Comparison of ENCODE assay signal across 1 cellular context in the genomic region with DNA sequence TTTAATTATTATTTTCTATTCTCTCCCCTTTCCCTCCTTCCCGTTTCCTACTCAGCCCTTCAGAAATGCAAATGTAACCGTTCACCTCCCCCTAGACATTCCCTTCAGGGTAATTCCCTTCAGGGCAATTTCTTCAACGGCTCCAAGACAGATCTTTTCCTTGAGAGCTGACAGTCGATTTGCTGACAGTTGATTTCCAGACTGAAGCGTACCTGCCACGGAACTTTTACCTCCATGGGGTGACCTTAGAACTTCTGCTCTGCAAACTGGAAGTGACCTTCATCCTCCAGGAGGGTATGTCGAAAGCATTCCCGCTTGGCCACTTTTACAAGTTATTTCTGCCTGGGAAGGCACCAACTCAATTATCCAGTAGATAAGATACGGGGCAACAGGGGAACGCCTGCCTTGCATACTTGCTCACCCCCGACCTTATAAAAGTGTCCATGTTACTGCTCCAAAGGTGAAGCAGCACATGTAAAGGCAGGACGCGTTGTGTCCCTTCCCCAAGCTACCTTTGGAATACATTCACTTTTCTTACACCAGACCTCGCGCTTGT.
A peak's percentile ranks its signal among the peaks of the same experiment; 100 is the strongest.
TF ChIP-seq lines count a peak whose summit lies in the region.

No MANE protein-coding gene starts in this region.

TF ChIP-seq in HepG2, 621 proteins besides CTCF, POLR2A, EP300 and RAD21 (continued from another document and continues in another):
- TF ChIP-seq POLR2AphosphoS2 (IDR thresholded peaks at IDR 0.05; ENCODE audit: low read depth, low read length) (no peak), GPN1 (CRISPR knock-in tag; IDR thresholded peaks at IDR 0.05; ENCODE audit: borderline replicate concordance) (no peak), MEIS2 (CRISPR knock-in tag; IDR thresholded peaks at IDR 0.05) (peak; percentile 18; the same call in 1 of the 2 replicates), SIX1 (CRISPR knock-in tag; IDR thresholded peaks at IDR 0.05; ENCODE audit: borderline replicate concordance) (peak; percentile 30; the same call in 1 of the 2 replicates), FOXA1 (IDR thresholded peaks at IDR 0.05) (no peak), FOXA1 (CRISPR knock-in tag; IDR thresholded peaks at IDR 0.05) (0 out of 2 replicates have a peak, but pooled peaks have one; percentile 19), ZNF510 (CRISPR knock-in tag; IDR thresholded peaks at IDR 0.05; ENCODE audit: low read depth) (no peak), HNF4A (CRISPR knock-in tag; IDR thresholded peaks at IDR 0.05) (peak; percentile 95), SNAPC2 (CRISPR knock-in tag; IDR thresholded peaks at IDR 0.05) (no peak), ZNF205 (CRISPR knock-in tag; IDR thresholded peaks at IDR 0.05) (0 out of 2 replicates have a peak, but pooled peaks have one; percentile 32), ZNF780A (CRISPR knock-in tag; IDR thresholded peaks at IDR 0.05) (no peak), DMAP1 (CRISPR knock-in tag; IDR thresholded peaks at IDR 0.05) (peak; percentile 66), ZNF782 (CRISPR knock-in tag; IDR thresholded peaks at IDR 0.05; ENCODE audit: borderline replicate concordance) (no peak), ZNF124 (CRISPR knock-in tag; IDR thresholded peaks at IDR 0.05) (peak; percentile 48; the same call in 1 of the 2 replicates), ZNF431 (CRISPR knock-in tag; IDR thresholded peaks at IDR 0.05; ENCODE audit: borderline replicate concordance, low read depth) (no peak), GABPB1 (CRISPR knock-in tag; IDR thresholded peaks at IDR 0.05) (no peak), KDM4B (CRISPR knock-in tag; IDR thresholded peaks at IDR 0.05) (peak; percentile 20; the same call in 1 of the 2 replicates), ZNF672 (CRISPR knock-in tag; IDR thresholded peaks at IDR 0.05) (no peak), FOXP1 (IDR thresholded peaks at IDR 0.05) (no peak), FOXP1 (CRISPR knock-in tag; IDR thresholded peaks at IDR 0.05) (peak; percentile 10; the same call in 1 of the 2 replicates), RBFOX2 (IDR thresholded peaks at IDR 0.05; ENCODE audit: low read depth, low read length) (no peak), BRCA1 (CRISPR knock-in tag; IDR thresholded peaks at IDR 0.05) (no peak), NR2F6 (IDR thresholded peaks at IDR 0.05) (peak; percentile 64), NR2F6 (CRISPR knock-in tag; IDR thresholded peaks at IDR 0.05) (peak; percentile 84), ZNF383 (CRISPR knock-in tag; IDR thresholded peaks at IDR 0.05; ENCODE audit: borderline replicate concordance) (no peak), SOX13 (IDR thresholded peaks at IDR 0.05) (no peak), SOX13 (CRISPR knock-in tag; conservative IDR thresholded peaks at IDR 0.05 in 1 of 2, IDR thresholded peaks at IDR 0.05 in 1 of 2) (peak in 1 of 2 experiments; percentile 52; a peak in 1 of 4 replicates), SPEN (CRISPR knock-in tag; IDR thresholded peaks at IDR 0.05; ENCODE audit: low read depth) (no peak), SP2 (CRISPR knock-in tag; IDR thresholded peaks at IDR 0.05) (no peak), NCOR1 (IDR thresholded peaks at IDR 0.05; ENCODE audit: borderline replicate concordance, low read length) (peak; percentile 73; the same call in 1 of the 2 replicates), PHF8 (CRISPR knock-in tag; IDR thresholded peaks at IDR 0.05) (no peak), NR2F2 (IDR thresholded peaks at IDR 0.05; ENCODE audit: borderline replicate concordance, low read depth) (peak; percentile 65; the same call in 1 of the 2 replicates)
- TF ChIP-seq, protein P1, sequence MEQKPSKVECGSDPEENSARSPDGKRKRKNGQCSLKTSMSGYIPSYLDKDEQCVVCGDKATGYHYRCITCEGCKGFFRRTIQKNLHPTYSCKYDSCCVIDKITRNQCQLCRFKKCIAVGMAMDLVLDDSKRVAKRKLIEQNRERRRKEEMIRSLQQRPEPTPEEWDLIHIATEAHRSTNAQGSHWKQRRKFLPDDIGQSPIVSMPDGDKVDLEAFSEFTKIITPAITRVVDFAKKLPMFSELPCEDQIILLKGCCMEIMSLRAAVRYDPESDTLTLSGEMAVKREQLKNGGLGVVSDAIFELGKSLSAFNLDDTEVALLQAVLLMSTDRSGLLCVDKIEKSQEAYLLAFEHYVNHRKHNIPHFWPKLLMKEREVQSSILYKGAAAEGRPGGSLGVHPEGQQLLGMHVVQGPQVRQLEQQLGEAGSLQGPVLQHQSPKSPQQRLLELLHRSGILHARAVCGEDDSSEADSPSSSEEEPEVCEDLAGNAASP (CRISPR knock-in tag; IDR thresholded peaks at IDR 0.05; ENCODE audit: borderline replicate concordance), result peak; percentile 66
- TF ChIP-seq, protein P2, sequence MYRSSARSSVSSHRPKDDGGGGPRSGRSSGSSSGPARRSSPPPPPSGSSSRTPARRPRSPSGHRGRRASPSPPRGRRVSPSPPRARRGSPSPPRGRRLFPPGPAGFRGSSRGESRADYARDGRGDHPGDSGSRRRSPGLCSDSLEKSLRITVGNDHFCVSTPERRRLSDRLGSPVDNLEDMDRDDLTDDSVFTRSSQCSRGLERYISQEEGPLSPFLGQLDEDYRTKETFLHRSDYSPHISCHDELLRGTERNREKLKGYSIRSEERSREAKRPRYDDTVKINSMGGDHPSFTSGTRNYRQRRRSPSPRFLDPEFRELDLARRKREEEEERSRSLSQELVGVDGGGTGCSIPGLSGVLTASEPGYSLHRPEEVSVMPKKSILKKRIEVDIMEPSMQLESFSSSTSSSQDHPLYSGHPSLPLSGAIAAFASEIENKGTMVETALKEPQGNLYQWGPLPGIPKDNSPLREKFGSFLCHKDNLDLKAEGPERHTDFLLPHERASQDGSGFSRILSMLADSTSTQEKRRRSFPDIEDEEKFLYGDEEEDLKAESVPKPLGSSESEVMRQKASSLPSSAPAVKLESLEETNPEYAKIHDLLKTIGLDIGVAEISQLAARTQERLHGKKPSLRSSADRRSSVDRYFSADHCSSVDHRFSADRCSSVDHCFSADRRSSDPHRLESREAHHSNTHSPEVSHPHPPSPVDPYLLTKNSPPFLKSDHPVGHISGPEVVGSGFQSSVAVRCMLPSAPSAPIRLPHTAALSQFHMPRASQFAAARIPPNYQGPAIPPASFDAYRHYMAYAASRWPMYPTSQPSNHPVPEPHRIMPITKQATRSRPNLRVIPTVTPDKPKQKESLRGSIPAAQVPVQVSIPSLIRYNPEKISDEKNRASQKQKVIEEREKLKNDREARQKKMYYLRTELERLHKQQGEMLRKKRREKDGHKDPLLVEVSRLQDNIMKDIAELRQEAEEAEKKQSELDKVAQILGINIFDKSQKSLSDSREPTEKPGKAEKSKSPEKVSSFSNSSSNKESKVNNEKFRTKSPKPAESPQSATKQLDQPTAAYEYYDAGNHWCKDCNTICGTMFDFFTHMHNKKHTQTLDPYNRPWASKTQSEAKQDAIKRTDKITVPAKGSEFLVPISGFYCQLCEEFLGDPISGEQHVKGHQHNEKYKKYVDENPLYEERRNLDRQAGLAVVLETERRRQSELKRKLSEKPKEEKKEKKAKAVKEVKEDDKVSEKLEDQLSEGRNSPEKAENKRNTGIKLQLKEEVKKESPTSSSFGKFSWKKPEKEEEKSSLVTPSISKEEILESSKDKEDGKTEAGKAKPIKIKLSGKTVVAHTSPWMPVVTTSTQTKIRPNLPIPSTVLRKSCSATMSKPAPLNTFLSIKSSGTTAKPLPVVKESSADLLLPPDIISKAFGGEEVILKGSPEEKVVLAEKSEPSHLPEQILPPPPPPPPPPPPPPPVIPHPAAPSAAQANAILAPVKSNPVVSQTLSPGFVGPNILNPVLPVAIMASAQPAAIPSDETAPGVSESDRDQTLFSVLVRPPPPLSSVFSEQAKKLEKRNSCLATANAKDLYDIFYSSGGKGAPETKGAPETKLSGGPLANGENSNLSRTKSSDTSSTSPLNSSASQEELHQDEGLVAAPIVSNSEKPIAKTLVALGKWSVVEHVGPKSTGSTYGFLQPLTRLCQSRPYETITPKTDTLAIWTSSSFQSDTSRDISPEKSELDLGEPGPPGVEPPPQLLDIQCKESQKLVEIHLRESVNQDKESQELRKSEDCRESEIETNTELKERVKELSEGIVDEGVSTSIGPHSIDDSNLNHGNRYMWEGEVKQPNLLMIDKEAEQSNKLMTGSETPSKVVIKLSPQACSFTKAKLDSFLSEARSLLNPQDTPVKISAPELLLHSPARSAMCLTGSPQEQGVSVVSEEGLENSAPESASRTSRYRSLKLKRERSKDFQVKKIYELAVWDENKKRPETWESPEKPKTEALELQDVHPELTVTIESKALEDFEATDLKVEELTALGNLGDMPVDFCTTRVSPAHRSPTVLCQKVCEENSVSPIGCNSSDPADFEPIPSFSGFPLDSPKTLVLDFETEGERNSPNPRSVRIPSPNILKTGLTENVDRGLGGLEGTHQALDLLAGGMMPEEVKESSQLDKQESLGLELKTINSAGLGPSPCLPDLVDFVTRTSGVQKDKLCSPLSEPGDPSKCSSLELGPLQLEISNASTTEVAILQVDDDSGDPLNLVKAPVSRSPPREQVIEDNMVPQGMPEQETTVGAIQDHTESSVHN (CRISPR knock-in tag; IDR thresholded peaks at IDR 0.05), result no peak
- TF ChIP-seq, protein P3, sequence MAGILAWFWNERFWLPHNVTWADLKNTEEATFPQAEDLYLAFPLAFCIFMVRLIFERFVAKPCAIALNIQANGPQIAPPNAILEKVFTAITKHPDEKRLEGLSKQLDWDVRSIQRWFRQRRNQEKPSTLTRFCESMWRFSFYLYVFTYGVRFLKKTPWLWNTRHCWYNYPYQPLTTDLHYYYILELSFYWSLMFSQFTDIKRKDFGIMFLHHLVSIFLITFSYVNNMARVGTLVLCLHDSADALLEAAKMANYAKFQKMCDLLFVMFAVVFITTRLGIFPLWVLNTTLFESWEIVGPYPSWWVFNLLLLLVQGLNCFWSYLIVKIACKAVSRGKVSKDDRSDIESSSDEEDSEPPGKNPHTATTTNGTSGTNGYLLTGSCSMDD (CRISPR knock-in tag; IDR thresholded peaks at IDR 0.05), result no peak
- TF ChIP-seq, protein P4, sequence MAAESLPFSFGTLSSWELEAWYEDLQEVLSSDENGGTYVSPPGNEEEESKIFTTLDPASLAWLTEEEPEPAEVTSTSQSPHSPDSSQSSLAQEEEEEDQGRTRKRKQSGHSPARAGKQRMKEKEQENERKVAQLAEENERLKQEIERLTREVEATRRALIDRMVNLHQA (CRISPR knock-in tag; IDR thresholded peaks at IDR 0.05), result no peak
- TF ChIP-seq, protein P5, sequence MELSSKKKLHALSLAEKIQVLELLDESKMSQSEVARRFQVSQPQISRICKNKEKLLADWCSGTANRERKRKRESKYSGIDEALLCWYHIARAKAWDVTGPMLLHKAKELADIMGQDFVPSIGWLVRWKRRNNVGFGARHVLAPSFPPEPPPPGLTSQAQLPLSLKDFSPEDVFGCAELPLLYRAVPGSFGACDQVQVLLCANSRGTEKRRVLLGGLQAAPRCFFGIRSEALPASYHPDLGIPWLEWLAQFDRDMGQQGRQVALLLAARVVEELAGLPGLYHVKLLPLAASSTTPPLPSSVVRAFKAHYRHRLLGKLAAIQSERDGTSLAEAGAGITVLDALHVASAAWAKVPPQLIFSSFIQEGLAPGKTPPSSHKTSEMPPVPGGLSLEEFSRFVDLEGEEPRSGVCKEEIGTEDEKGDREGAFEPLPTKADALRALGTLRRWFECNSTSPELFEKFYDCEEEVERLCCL (CRISPR knock-in tag; IDR thresholded peaks at IDR 0.05; ENCODE audit: borderline replicate concordance), result no peak
- TF ChIP-seq, protein P6, sequence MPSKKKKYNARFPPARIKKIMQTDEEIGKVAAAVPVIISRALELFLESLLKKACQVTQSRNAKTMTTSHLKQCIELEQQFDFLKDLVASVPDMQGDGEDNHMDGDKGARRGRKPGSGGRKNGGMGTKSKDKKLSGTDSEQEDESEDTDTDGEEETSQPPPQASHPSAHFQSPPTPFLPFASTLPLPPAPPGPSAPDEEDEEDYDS (CRISPR knock-in tag; IDR thresholded peaks at IDR 0.05), result peak; percentile 40; the same call in 1 of the 2 replicates
- TF ChIP-seq, protein P7, sequence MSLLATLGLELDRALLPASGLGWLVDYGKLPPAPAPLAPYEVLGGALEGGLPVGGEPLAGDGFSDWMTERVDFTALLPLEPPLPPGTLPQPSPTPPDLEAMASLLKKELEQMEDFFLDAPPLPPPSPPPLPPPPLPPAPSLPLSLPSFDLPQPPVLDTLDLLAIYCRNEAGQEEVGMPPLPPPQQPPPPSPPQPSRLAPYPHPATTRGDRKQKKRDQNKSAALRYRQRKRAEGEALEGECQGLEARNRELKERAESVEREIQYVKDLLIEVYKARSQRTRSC (CRISPR knock-in tag; IDR thresholded peaks at IDR 0.05; ENCODE audit: low read depth), result no peak
- TF ChIP-seq, protein P8, sequence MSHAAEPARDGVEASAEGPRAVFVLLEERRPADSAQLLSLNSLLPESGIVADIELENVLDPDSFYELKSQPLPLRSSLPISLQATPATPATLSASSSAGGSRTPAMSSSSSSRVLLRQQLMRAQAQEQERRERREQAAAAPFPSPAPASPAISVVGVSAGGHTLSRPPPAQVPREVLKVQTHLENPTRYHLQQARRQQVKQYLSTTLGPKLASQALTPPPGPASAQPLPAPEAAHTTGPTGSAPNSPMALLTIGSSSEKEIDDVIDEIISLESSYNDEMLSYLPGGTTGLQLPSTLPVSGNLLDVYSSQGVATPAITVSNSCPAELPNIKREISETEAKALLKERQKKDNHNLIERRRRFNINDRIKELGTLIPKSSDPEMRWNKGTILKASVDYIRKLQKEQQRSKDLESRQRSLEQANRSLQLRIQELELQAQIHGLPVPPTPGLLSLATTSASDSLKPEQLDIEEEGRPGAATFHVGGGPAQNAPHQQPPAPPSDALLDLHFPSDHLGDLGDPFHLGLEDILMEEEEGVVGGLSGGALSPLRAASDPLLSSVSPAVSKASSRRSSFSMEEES (CRISPR knock-in tag; IDR thresholded peaks at IDR 0.05), result 0 out of 2 replicates have a peak, but pooled peaks have one; percentile 22
- TF ChIP-seq, protein P9, sequence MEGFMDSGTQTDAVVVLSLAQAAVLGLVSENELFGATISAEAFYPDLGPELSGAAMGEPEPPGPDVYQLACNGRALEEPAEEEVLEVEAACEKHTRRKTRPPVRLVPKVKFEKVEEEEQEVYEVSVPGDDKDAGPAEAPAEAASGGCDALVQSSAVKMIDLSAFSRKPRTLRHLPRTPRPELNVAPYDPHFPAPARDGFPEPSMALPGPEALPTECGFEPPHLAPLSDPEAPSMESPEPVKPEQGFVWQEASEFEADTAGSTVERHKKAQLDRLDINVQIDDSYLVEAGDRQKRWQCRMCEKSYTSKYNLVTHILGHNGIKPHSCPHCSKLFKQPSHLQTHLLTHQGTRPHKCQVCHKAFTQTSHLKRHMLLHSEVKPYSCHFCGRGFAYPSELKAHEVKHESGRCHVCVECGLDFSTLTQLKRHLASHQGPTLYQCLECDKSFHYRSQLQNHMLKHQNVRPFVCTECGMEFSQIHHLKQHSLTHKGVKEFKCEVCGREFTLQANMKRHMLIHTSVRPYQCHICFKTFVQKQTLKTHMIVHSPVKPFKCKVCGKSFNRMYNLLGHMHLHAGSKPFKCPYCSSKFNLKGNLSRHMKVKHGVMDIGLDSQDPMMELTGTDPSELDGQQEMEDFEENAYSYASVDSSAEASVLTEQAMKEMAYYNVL (CRISPR knock-in tag; IDR thresholded peaks at IDR 0.05; ENCODE audit: borderline replicate concordance), result no peak
- TF ChIP-seq, protein P10, sequence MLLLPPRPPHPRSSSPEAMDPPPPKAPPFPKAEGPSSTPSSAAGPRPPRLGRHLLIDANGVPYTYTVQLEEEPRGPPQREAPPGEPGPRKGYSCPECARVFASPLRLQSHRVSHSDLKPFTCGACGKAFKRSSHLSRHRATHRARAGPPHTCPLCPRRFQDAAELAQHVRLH (CRISPR knock-in tag; IDR thresholded peaks at IDR 0.05; ENCODE audit: borderline replicate concordance, low read depth), result 0 out of 2 replicates have a peak, but pooled peaks have one; percentile 76
